ENCODE assay signal across 8 cellular contexts in genomic region chr3:133926736-133927542, GRCh38. TPM values are rescaled to one million over a fixed set of nuclear protein-coding genes. Genes with fewer than 3 reads are reported as not detected.
DNase-seq lines count a peak whose midpoint lies in the region; ATAC-seq and TF ChIP-seq lines count a peak whose summit lies in the region.

No MANE protein-coding gene starts in this region.

- peak overlapping the region; percentile 53 for H3K4me3 Mint-ChIP-seq in activated T-helper 17 cell treated with anti-CD3 and anti-CD28 coated beads, Interleukin-2, amount 50 U/mL, for 72 hours

- H3K4me1 Mint-ChIP-seq in activated T-helper 17 cell treated with anti-CD3 and anti-CD28 coated beads, Interleukin-2, amount 50 U/mL, for 72 hours, result peaks cover 5% of the 10 kb centered on the region

- H3K36me3 Mint-ChIP-seq in activated T-helper 17 cell treated with anti-CD3 and anti-CD28 coated beads, Interleukin-2, amount 50 U/mL, for 72 hours (ENCODE audit: low read depth), result no peaks in the 10 kb centered on the region

- H3K27ac Mint-ChIP-seq in activated T-helper 17 cell treated with anti-CD3 and anti-CD28 coated beads, Interleukin-2, amount 50 U/mL, for 72 hours, result no peak overlapping the region

- H3K27me3 Mint-ChIP-seq in activated T-helper 17 cell treated with anti-CD3 and anti-CD28 coated beads, Interleukin-2, amount 50 U/mL, for 72 hours, result peaks cover 5% of the 10 kb centered on the region

- no peak for TF ChIP-seq CTCF in GM06990 (IDR thresholded peaks at IDR 0.05; ENCODE audit: insufficient read depth, low read length, poor library complexity, severe bottlenecking)
- TF ChIP-seq CTCF in HFF-Myc (IDR thresholded peaks at IDR 0.05; ENCODE audit: low read depth, low read length, missing control alignments), result no peak

- H3K4me3 ChIP-seq in GM06990 (replicated peaks; ENCODE audit: low read depth, low read length) (peak overlapping the region; percentile 48), HFF-Myc (replicated peaks; ENCODE audit: low read depth, low read length) (peak overlapping the region; percentile 38), stomach smooth muscle (ENCODE audit: low read length in 2 of 2) (peak overlapping the region; percentile 53 to 74)

- no peaks in the 10 kb centered on the region for H3K9me3 ChIP-seq in stomach smooth muscle (ENCODE audit: control insufficient read depth in 2 of 2, low read length in 2 of 2)

- H3K27ac ChIP-seq in stomach smooth muscle (ENCODE audit: low read length), result no peak overlapping the region

- H3K9me3 Mint-ChIP-seq in activated T-helper 17 cell treated with anti-CD3 and anti-CD28 coated beads, Interleukin-2, amount 50 U/mL, for 72 hours, result no peaks in the 10 kb centered on the region

- H3K9ac ChIP-seq in stomach smooth muscle (ENCODE audit: low read length in 2 of 2), result peak overlapping the region; percentile 36 to 45

- peak; percentile 3 for ATAC-seq in activated T-helper 17 cell treated with anti-CD3 and anti-CD28 coated beads, Interleukin-2, amount 50 U/mL, for 72 hours (replicated peaks)

- DNase-seq in GM06990 (ENCODE audit: extremely low read depth, insufficient read length) (peak; percentile 19), HFF-Myc (ENCODE audit: extremely low read depth, low read depth) (no peak), iPS-NIHi7 (ENCODE audit: extremely low spot score) (peak; percentile 69), DMS114 treated with DMSO at 0.1 percent for 48 hours (lab: John Stamatoyannopoulos, UW; ENCODE audit: unreplicated experiment) (no peak), Ammon's horn (ENCODE audit: low spot score) (no peak)
- no peak for DNase-seq in activated CD4-positive, CD25-positive, alpha-beta regulatory T cell (lab: John Stamatoyannopoulos, UW)

- H3K36me3 ChIP-seq in GM06990 (ENCODE audit: control insufficient read depth, insufficient read depth, low read length) (no peaks in the 10 kb centered on the region), stomach smooth muscle (ENCODE audit: control insufficient read depth in 2 of 2, insufficient read depth in 2 of 2, low read length in 2 of 2) (no peaks in the 10 kb centered on the region)

- peaks cover 12% of the 10 kb centered on the region for H3K4me1 ChIP-seq in stomach smooth muscle (ENCODE audit: control insufficient read depth, insufficient read depth, low read length)

- H3K27me3 ChIP-seq in GM06990 (replicated peaks; ENCODE audit: control insufficient read depth, insufficient read depth, low read length), result no peaks in the 10 kb centered on the region
- H3K27me3 ChIP-seq in stomach smooth muscle (ENCODE audit: control insufficient read depth in 1 of 2, insufficient read depth in 2 of 2, low read length in 2 of 2), result peaks cover 0 to 3% of the 10 kb centered on the region in 2 donors

RNA-seq across cellular contexts. Expression of gene RAB6B, which starts 31.3 kb away (rescaled TPM):
- total RNA-seq in activated T-helper 17 cell treated with anti-CD3 and anti-CD28 coated beads, Interleukin-2, amount 50 U/mL, for 72 hours, result 1 to 10 TPM in 1 of 2 donors, under 1 TPM in 1; 0.19 to 3.1 TPM

Comparison
In these comparisons a context has a peak if more than half of its experiments do, and no peak if none do; other contexts are left out.
1. DNase-seq: peak in GM06990 (single experiment) and iPS-NIHi7 (single experiment); none in HFF-Myc (single experiment), activated CD4-positive, CD25-positive, alpha-beta regulatory T cell (0 of 4), DMS114 treated with DMSO at 0.1 percent for 48 hours (single experiment) and Ammon's horn (single experiment).
2. Peak in every context shown above with its lines, with median percentiles within 50 percentile points of each other: H3K4me3 ChIP-seq.